ENCODE assay signal across 1 cellular context in the genomic region with DNA sequence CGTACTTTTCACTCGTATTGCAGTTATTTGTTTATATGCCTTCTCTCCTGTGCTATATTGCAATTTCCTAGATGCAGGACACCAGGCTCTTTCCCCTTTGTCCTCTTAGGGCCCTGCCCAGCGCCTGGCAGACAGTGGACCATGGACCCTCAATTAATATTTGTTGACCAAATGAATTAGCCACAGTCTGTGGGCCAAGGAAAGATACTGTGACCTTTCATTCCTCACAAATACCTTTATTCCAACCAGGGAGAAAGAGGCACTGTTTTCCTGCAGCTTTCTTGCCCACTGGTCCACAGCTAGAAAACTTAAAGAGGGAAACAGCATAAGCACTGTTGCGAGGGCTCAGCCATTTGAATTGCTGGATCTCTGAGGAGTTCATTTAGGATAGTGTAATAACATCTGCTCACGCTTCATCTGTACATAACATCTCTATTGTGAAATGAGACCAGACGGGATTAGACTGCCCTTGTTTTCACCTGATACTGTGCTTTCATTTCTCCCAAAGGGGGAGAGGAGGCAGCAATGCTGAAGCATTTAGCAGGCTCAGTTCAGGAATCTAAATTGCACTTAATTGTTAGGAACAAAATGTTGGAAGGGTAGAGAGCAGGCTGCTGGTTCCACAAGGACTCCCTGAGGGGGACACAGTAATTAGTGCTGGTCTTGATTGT.
TF ChIP-seq lines count a peak whose summit lies in the region.

No MANE protein-coding gene starts in this region.

TF ChIP-seq in WTC11, 78 proteins besides CTCF, POLR2A, EP300 and RAD21 (continued from another document):
- TF ChIP-seq, protein P1, sequence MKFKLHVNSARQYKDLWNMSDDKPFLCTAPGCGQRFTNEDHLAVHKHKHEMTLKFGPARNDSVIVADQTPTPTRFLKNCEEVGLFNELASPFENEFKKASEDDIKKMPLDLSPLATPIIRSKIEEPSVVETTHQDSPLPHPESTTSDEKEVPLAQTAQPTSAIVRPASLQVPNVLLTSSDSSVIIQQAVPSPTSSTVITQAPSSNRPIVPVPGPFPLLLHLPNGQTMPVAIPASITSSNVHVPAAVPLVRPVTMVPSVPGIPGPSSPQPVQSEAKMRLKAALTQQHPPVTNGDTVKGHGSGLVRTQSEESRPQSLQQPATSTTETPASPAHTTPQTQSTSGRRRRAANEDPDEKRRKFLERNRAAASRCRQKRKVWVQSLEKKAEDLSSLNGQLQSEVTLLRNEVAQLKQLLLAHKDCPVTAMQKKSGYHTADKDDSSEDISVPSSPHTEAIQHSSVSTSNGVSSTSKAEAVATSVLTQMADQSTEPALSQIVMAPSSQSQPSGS (CRISPR knock-in tag; IDR thresholded peaks at IDR 0.05; ENCODE audit: borderline replicate concordance, low read depth): no peak
